Comparison of ENCODE assay signal across 8 cellular contexts in the genomic region with DNA sequence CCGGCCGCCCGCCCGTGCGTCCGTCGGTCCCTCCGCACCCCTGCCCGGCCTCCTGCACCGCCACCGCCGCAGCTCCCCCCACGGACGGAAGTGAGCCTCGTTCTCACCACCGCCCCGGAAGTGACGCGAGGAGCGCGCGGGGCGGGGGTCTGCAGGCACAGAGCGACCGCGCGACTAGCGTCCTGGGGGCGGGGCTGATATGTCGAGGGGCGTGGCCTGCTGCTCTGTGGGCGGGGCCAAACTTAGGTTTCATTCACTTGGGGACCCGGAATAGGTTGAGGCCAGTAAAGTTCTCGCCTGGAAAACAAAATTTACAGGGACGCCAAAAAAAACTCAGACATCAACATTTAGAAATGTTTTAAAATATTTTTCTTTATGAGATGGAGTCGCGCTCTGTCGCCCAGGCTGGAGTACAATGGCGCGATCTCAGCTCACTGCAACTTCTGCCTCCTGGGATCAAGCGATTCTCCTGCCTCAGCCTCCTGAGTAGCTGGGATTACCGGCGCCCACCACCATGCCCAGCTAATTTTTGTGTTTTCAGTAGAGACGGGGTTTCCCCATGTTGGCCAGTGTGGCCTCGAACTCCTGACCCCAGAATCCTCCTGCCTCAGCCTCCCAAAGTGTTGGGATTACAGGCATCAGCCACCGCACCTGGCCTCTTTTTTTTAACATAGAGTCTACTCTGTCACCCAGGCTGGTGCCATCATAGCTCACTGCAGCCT. TPM values are rescaled to one million over a fixed set of nuclear protein-coding genes. Genes with fewer than 3 reads are reported as not detected.
DNase-seq lines count a peak whose midpoint lies in the region; ATAC-seq and TF ChIP-seq lines count a peak whose summit lies in the region.
"Not testable (repeated sequence)": the region's sequence is repeated elsewhere in the genome, so short reads cannot be mapped to it uniquely, and the experiment has no call there.

Gene ABHD17A (minus strand): TSS at position 99 of the 722 bp plus-strand sequence. CDS start 3,930 bp downstream, outside the sequence.

- TF ChIP-seq CTCF in epithelial cell of proximal tubule (conservative IDR thresholded peaks at IDR 0.05; ENCODE audit: low read depth, low read length); mucosa of descending colon (IDR thresholded peaks at IDR 0.05): not testable (repeated sequence)

- H3K36me3 ChIP-seq in mucosa of descending colon (ENCODE audit: low read depth), result not testable (repeated sequence)

- DNase-seq in Caki2 (ENCODE audit: low read depth) (peak; percentile 75), Kasumi-1 (lab: John Stamatoyannopoulos, UW) (peak; percentile 87 to 89), RKO (ENCODE audit: low spot score) (peak; percentile 91), mucosa of descending colon (peak; percentile 96 to 98 (median 98))
- peak; percentile 97 to 98 for DNase-seq in activated T-cell treated with anti-CD3 and anti-CD28 coated beads, Interleukin-2, amount 50 U/mL, for 48 hours
- DNase-seq in epithelial cell of proximal tubule (ENCODE audit: low read depth), result not testable (repeated sequence)
- DNase-seq in stimulated activated CD8-positive, alpha-beta memory T cell treated with anti-CD3 and anti-CD28 coated beads, Interleukin-2, amount 100 ng/mL, for 1 hour (ENCODE audit: low read depth in 2 of 2), result peak; percentile 92 to 94

- H3K9me3 ChIP-seq in mucosa of descending colon, result not testable (repeated sequence)

- ATAC-seq in GM21619 (IDR thresholded peaks at IDR 0.05; ENCODE audit: unreplicated experiment) (peak; percentile 76), mucosa of descending colon (peak; percentile 95)

- intact Hi-C loops in mucosa of descending colon (cut with DNase I, micrococcal nuclease), result not testable (repeated sequence)

- H3K4me1 ChIP-seq in mucosa of descending colon (ENCODE audit: low read depth), result peaks cover 19% of the 10 kb centered on the region

- in situ Hi-C loops in Caki2 (cut with HindIII; ENCODE audit: low pct_unique_long_range_greater_than_20kb, low sequenced_read_pairs), result not testable (repeated sequence)

- H3K4me3 ChIP-seq in epithelial cell of proximal tubule (ENCODE audit: low read depth, low read length) (peak within 1 kb of the TSS; percentile 98), mucosa of descending colon (peak within 1 kb of the TSS; percentile 69)

RNA-seq across cellular contexts. Expression of gene ABHD17A, which starts in this region (rescaled TPM):
- total RNA-seq in Caki2 (2014; rRNA removed; shearing (Covaris generic); ENCODE audit: low replicate concordance), result 51.1 and 58.3 TPM in 2 replicates
- total RNA-seq in epithelial cell of proximal tubule (83.4 and 112 TPM in 2 replicates), mucosa of descending colon (10 to 100 TPM; 60.9 to 65.8 (median 65.8) TPM)
